ENCODE assay signal across 20 cellular contexts in genomic region chr9:27654629-27655285, GRCh38.
DNase-seq lines count a peak whose midpoint lies in the region; ATAC-seq lines count a peak whose summit lies in the region.
"Had no signal": no experiment of that assay in that cellular context is flagged by ENCODE, and none has a peak within 500 bp of the region (broad histone marks: within the 10 kb centered on the region; RNA-seq: fewer than 3 reads in every experiment).

No MANE protein-coding gene starts in this region.

- H2BK5ac ChIP-seq in trophoblast cell (ENCODE audit: low read depth, low read length, poor library complexity): no peak overlapping the region

- H3K36me3 ChIP-seq in BLaER1 treated with 17β-estradiol and CSF1 and Interleukin-3, amounts not matched to agents 10 nM and 100 nM: no peaks in the 10 kb centered on the region
- no peaks in the 10 kb centered on the region for H3K36me3 ChIP-seq in trophoblast cell (ENCODE audit: control insufficient read depth in 1 of 2, insufficient read depth in 2 of 2, low read length in 2 of 2)

- H3K4ac ChIP-seq in trophoblast cell (ENCODE audit: low read depth, low read length): no peak overlapping the region

- H2BK12ac ChIP-seq in trophoblast cell (ENCODE audit: low read length): no peak overlapping the region

- peak overlapping the region; percentile 45 for H2AFZ ChIP-seq in trophoblast cell (ENCODE audit: insufficient read depth, low read length, poor library complexity)

- H3K14ac ChIP-seq in trophoblast cell (ENCODE audit: low read length): no peak overlapping the region

- H4K91ac ChIP-seq in trophoblast cell (ENCODE audit: low read depth, low read length): no peak overlapping the region

- H4K20me1 ChIP-seq in BLaER1 treated with 17β-estradiol and CSF1 and Interleukin-3, amounts not matched to agents 10 nM and 100 nM: no peaks in the 10 kb centered on the region

- H3K23ac ChIP-seq in trophoblast cell (ENCODE audit: low read length): no peak overlapping the region

- no peaks in the 10 kb centered on the region for H3K79me1 ChIP-seq in trophoblast cell (ENCODE audit: low read length)

- ATAC-seq in left colon: peak; percentile 89
- no peak for ATAC-seq in stimulated activated naive CD8-positive, alpha-beta T cell treated with anti-CD3 and anti-CD28 coated beads, Interleukin-15, Interleukin-2, amounts not matched to agents 100 U/mL and 50 U/mL, for 24 hours
- ATAC-seq: A549; activated CD4-positive, alpha-beta T cell treated with anti-CD3 and anti-CD28 coated beads for 36 hours; activated naive CD8-positive, alpha-beta T cell treated with anti-CD3 and anti-CD28 coated beads, Interleukin-2, amount 50 U/mL, for 24 hours; CD8-positive, alpha-beta T cell; left ventricle myocardium superior had no signal

- no peak overlapping the region for H3K4me3 ChIP-seq in BLaER1 treated with 17β-estradiol and CSF1 and Interleukin-3, amounts not matched to agents 10 nM and 100 nM
- H3K4me3 ChIP-seq in trophoblast cell (ENCODE audit: low read depth, low read length): no peak overlapping the region
- H3K4me3 ChIP-seq: A549 had no signal

- H2AK5ac ChIP-seq in trophoblast cell (ENCODE audit: low read length): no peak overlapping the region

- H3K79me2 ChIP-seq in trophoblast cell (ENCODE audit: control insufficient read depth, insufficient read depth, low read length, poor library complexity): no peaks in the 10 kb centered on the region

- DNase-seq in UCSD-AML1 (lab: John Stamatoyannopoulos, UW; ENCODE audit: unreplicated experiment) (peak; percentile 12), left colon (peak; percentile 78 to 79), trophoblast cell (no peak), NOMO-1 treated with dmso at 0.1 percent for 144 hours (lab: John Stamatoyannopoulos, UW; ENCODE audit: unreplicated experiment) (no peak), activated gamma-delta T cell (lab: John Stamatoyannopoulos, UW) (no peak)
- DNase-seq in effector CD4-positive, alpha-beta T cell: no peak
- DNase-seq in stimulated activated naive CD8-positive, alpha-beta T cell treated with anti-CD3 and anti-CD28 coated beads, Interleukin-15, Interleukin-2, amounts not matched to agents 100 U/mL and 50 U/mL, for 24 hours: no peak
- DNase-seq: activated CD4-positive, alpha-beta T cell treated with anti-CD3 and anti-CD28 coated beads for 36 hours; activated effector memory CD4-positive, alpha-beta T cell treated with anti-CD3 and anti-CD28 coated beads, Interleukin-2, amount 50 U/mL, for 16 hours; activated naive CD8-positive, alpha-beta T cell treated with anti-CD3 and anti-CD28 coated beads, Interleukin-2, amount 50 U/mL, for 24 hours; AML-193; CD8-positive, alpha-beta T cell; left ventricle myocardium superior; NCI-H1436; NCI-H2081 treated with DMSO at 0.1 percent for 48 hours; OCI-M1; stimulated activated naive CD4-positive, alpha-beta T cell treated with Interleukin-2 at 50 U/mL for 16 hours; T-helper 2 cell had no signal

- H3K9ac ChIP-seq in BLaER1 treated with 17β-estradiol and CSF1 and Interleukin-3, amounts not matched to agents 10 nM and 100 nM: no peak overlapping the region
- no peak overlapping the region for H3K9ac ChIP-seq in trophoblast cell (ENCODE audit: low read length)

- H3K18ac ChIP-seq in trophoblast cell (ENCODE audit: low read length): no peak overlapping the region

- peaks cover 0 to 17% (median 4%) of the 10 kb centered on the region in 11 experiments; a peak in 6 of 22 replicates for H3K9me3 ChIP-seq in BLaER1 treated with 17β-estradiol and CSF1 and Interleukin-3, amounts not matched to agents 10 nM and 100 nM (replicated peaks in 1 of 11)
- no peaks in the 10 kb centered on the region for H3K9me3 ChIP-seq in trophoblast cell (ENCODE audit: insufficient read depth, low read depth, low read length)
- H3K9me3 ChIP-seq: A549 had no signal

- H3K4me1 ChIP-seq in BLaER1 treated with 17β-estradiol and CSF1 and Interleukin-3, amounts not matched to agents 10 nM and 100 nM: peaks cover 14 to 32% (median 25%) of the 10 kb centered on the region in 10 experiments
- no peaks in the 10 kb centered on the region for H3K4me1 ChIP-seq in trophoblast cell (ENCODE audit: control insufficient read depth in 1 of 2, insufficient read depth in 2 of 2, low read length in 2 of 2)
- H3K4me1 ChIP-seq: A549 had no signal

- H3K27ac ChIP-seq in BLaER1 treated with 17β-estradiol and CSF1 and Interleukin-3, amounts not matched to agents 10 nM and 100 nM: peak overlapping the region in 4 of 11 experiments; percentile 9 to 50 (median 24); a peak in 5 of 22 replicates
- no peak overlapping the region for H3K27ac ChIP-seq in trophoblast cell (ENCODE audit: low read depth, low read length)
- H3K27ac ChIP-seq: A549 had no signal

- no peak overlapping the region for H4K8ac ChIP-seq in trophoblast cell (ENCODE audit: low read depth, low read length)

- intact Hi-C loops in left colon (cut with DNase I, micrococcal nuclease): no loop called here

- peak overlapping the region in 7 of 11 experiments; percentile 44 to 83 (median 70); a peak in 14 of 22 replicates for H3K4me2 ChIP-seq in BLaER1 treated with 17β-estradiol and CSF1 and Interleukin-3, amounts not matched to agents 10 nM and 100 nM
- no peak overlapping the region for H3K4me2 ChIP-seq in trophoblast cell (ENCODE audit: low read length)
- H3K4me2 ChIP-seq: A549 had no signal

- no peaks in the 10 kb centered on the region for H3K27me3 ChIP-seq in BLaER1 treated with 17β-estradiol and CSF1 and Interleukin-3, amounts not matched to agents 10 nM and 100 nM
- H3K27me3 ChIP-seq in trophoblast cell (ENCODE audit: insufficient read depth, low read length): no peaks in the 10 kb centered on the region

- H4K12ac ChIP-seq in trophoblast cell (ENCODE audit: low read depth, low read length): no peak overlapping the region

- H2BK120ac ChIP-seq in trophoblast cell (ENCODE audit: insufficient read depth, low read length, poor library complexity): no peak overlapping the region

- WGBS in trophoblast cell (ENCODE audit: extremely low coverage, insufficient coverage, insufficient read length): no CpG with 5 or more reads among the region's 17 CpGs

Comparison
In these comparisons a context has a peak if more than half of its experiments do, and no peak if none do; other contexts are left out.
1. DNase-seq: peak in UCSD-AML1 (single experiment) and left colon (2 of 2); none in trophoblast cell (0 of 2), NOMO-1 treated with dmso at 0.1 percent for 144 hours (single experiment), activated gamma-delta T cell (single experiment), effector CD4-positive, alpha-beta T cell (single experiment) and stimulated activated naive CD8-positive, alpha-beta T cell treated with anti-CD3 and anti-CD28 coated beads, Interleukin-15, Interleukin-2, amounts not matched to agents 100 U/mL and 50 U/mL, for 24 hours (single experiment).